1 cellular context compared by ENCODE assay signal in genomic region chr11:83285771-83286528, GRCh38.
TF ChIP-seq lines count a peak whose summit lies in the region.

TSS of gene CCDC90B (minus strand) at chr11:83286367. CDS start at chr11:83285972, 395 bp downstream.

TF ChIP-seq in K562, 482 proteins besides CTCF, POLR2A, EP300 and RAD21 (continued from another document and continues in another):
- TF ChIP-seq CBFA2T2 (conservative IDR thresholded peaks at IDR 0.05) (no peak), STAT6 (CRISPR knock-in tag; IDR thresholded peaks at IDR 0.05) (no peak), LCOR (CRISPR knock-in tag; IDR thresholded peaks at IDR 0.05) (peak; percentile 61), CREB3L1 (IDR thresholded peaks at IDR 0.05; ENCODE audit: borderline replicate concordance, low read depth) (peak; percentile 97), CBX3 (IDR thresholded peaks at IDR 0.05; ENCODE audit: borderline replicate concordance in 1 of 2, low read length in 2 of 2) (peak in 1 of 2 experiments; percentile 80; a peak in 1 of 3 replicates), CGGBP1 (CRISPR knock-in tag; IDR thresholded peaks at IDR 0.05) (no peak), HOXB6 (CRISPR knock-in tag; IDR thresholded peaks at IDR 0.05; ENCODE audit: borderline replicate concordance) (no peak), YY1 (IDR thresholded peaks at IDR 0.05; ENCODE audit: borderline replicate concordance in 1 of 3, control insufficient read depth in 1 of 3, extremely low read depth in 1 of 3, insufficient read depth in 3 of 3, insufficient read length in 1 of 3, insufficient replicate concordance in 2 of 3, low read depth in 1 of 3, low read length in 2 of 3) (peak; percentile 92 to 98 (median 98)), JUND (IDR thresholded peaks at IDR 0.05; ENCODE audit: borderline replicate concordance, low read depth, low read length) (peak; percentile 85), JUND (tag; IDR thresholded peaks at IDR 0.05; ENCODE audit: borderline replicate concordance, low read depth, low read length) (peak; percentile 66; the same call in 1 of the 3 replicates), NR4A1 (CRISPR knock-in tag; IDR thresholded peaks at IDR 0.05) (no peak), NR4A1 (tag; IDR thresholded peaks at IDR 0.05) (no peak; the same call in 1 of the 2 replicates), ZBTB5 (IDR thresholded peaks at IDR 0.05) (no peak), MGA (IDR thresholded peaks at IDR 0.05) (peak; percentile 5; the same call in 1 of the 2 replicates), CTBP1 (IDR thresholded peaks at IDR 0.05; ENCODE audit: borderline replicate concordance) (peak; percentile 58; the same call in 1 of the 2 replicates), ZNF79 (CRISPR knock-in tag; IDR thresholded peaks at IDR 0.05; ENCODE audit: low read depth) (no peak), RB1 (IDR thresholded peaks at IDR 0.05; ENCODE audit: low read depth) (peak; percentile 63), NCOA1 (IDR thresholded peaks at IDR 0.05; ENCODE audit: low read depth) (no peak; the same call in 1 of the 2 replicates), ZBTB9 (CRISPR knock-in tag; IDR thresholded peaks at IDR 0.05) (peak; percentile 28; the same call in 1 of the 2 replicates), SAP30 (IDR thresholded peaks at IDR 0.05; ENCODE audit: borderline replicate concordance, insufficient read depth, low read depth, low read length, poor library complexity, severe bottlenecking) (peak; percentile 78), IFI16 (CRISPR knock-in tag; IDR thresholded peaks at IDR 0.05) (no peak), ELF1 (tag; IDR thresholded peaks at IDR 0.05) (peak; percentile 97), ZNF668 (CRISPR knock-in tag; IDR thresholded peaks at IDR 0.05) (0 out of 2 replicates have a peak, but pooled peaks have one; percentile 23), ZC3H11A (IDR thresholded peaks at IDR 0.05; ENCODE audit: low read depth, low read length) (peak; percentile 81; the same call in 1 of the 2 replicates), NR0B1 (IDR thresholded peaks at IDR 0.05; ENCODE audit: partially characterized antibody) (no peak), MEIS2 (IDR thresholded peaks at IDR 0.05; ENCODE audit: partially characterized antibody) (peak; percentile 51), SREBF1 (IDR thresholded peaks at IDR 0.05; ENCODE audit: borderline replicate concordance, low read depth, low read length) (no peak), ZNF263 (CRISPR knock-in tag; IDR thresholded peaks at IDR 0.05; ENCODE audit: borderline replicate concordance) (peak; percentile 70; the same call in 1 of the 2 replicates), KLF10 (CRISPR knock-in tag; IDR thresholded peaks at IDR 0.05) (no peak), ZNF408 (CRISPR knock-in tag; IDR thresholded peaks at IDR 0.05; ENCODE audit: low read depth) (no peak), NCOR1 (IDR thresholded peaks at IDR 0.05) (no peak; the same call in 1 of the 2 replicates), LARP7 (IDR thresholded peaks at IDR 0.05) (no peak), BDP1 (IDR thresholded peaks at IDR 0.05; ENCODE audit: insufficient read depth, insufficient read length) (no peak), MTF1 (CRISPR knock-in tag; IDR thresholded peaks at IDR 0.05; ENCODE audit: borderline replicate concordance) (no peak), EGR1 (conservative IDR thresholded peaks at IDR 0.05) (0 out of 2 replicates have a peak, but pooled peaks have one; percentile 16), ZNF707 (CRISPR knock-in tag; conservative IDR thresholded peaks at IDR 0.05) (no peak), KLF1 (tag; IDR thresholded peaks at IDR 0.05) (no peak; the same call in 1 of the 2 replicates), SMARCA4 (IDR thresholded peaks at IDR 0.05) (no peak), ZKSCAN8 (CRISPR knock-in tag; IDR thresholded peaks at IDR 0.05) (no peak), ZNF778 (CRISPR knock-in tag; IDR thresholded peaks at IDR 0.05) (no peak), EHMT2 (IDR thresholded peaks at IDR 0.05) (no peak), FOXK2 (conservative IDR thresholded peaks at IDR 0.05 in 1 of 2, IDR thresholded peaks at IDR 0.05 in 1 of 2; ENCODE audit: low read depth in 2 of 2) (no peak; a peak in 2 of 4 replicates), PRPF4 (IDR thresholded peaks at IDR 0.05; ENCODE audit: insufficient read depth, low read depth, low read length, poor library complexity, severe bottlenecking) (peak; percentile 35), DPF2 (IDR thresholded peaks at IDR 0.05) (peak; percentile 50; the same call in 1 of the 2 replicates), ETV1 (tag; conservative IDR thresholded peaks at IDR 0.05; ENCODE audit: low read depth) (peak; percentile 80)
